Comparison of ENCODE assay signal across 28 cellular contexts in the genomic region with DNA sequence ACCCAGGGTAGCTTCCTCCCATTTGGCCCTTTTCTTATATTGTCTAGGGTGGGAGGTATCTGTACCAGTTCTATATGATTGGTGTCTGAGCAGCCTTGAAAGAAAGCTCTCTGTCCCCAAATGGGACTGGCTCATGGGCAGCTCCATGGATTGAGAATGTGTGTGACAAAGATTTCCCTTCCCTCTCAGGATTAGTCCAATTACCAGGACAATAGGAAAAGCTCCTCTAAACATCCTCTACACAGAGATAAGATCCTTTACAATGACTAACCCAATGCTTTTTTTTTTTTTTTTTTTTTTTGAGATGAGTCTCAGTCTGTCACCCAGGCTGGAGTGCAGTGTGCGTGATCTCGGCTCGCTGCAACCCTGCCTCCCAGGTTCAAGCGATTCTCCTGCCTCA.
"Had no signal": no experiment of that assay in that cellular context is flagged by ENCODE, and none has a peak within 500 bp of the region (broad histone marks: within the 10 kb centered on the region; RNA-seq: fewer than 3 reads in every experiment).

No MANE protein-coding gene starts in this region.

- DNase-seq: hypothalamus; immature natural killer cell; kidney; left colon; left lung; lower lobe of right lung; mammary epithelial cell; mesenchymal stem cell; naive B cell; natural killer cell; nephron progenitor cell; ovary; right lobe of liver; stimulated activated CD4-positive, alpha-beta T cell treated with anti-CD3 and anti-CD28 coated beads, Interleukin-1b, Interleukin-23, amount 100 ng/mL, for 48 hours; stimulated activated CD4-positive, alpha-beta T cell treated with anti-CD3 and anti-CD28 coated beads, Interleukin-2, amount 100 ng/mL, for 48 hours; stimulated activated CD4-positive, alpha-beta T cell treated with anti-CD3 and anti-CD28 coated beads, Interleukin-4, amount 100 ng/mL, for 4 hours; stimulated activated CD8-positive, alpha-beta memory T cell treated with anti-CD3 and anti-CD28 coated beads, Interleukin-4, amount 100 ng/mL, for 48 hours; stimulated activated naive CD4-positive, alpha-beta T cell treated with Interleukin-2 at 50 U/mL for 16 hours; stimulated activated naive CD8-positive, alpha-beta T cell treated with anti-CD3 and anti-CD28 coated beads, Interleukin-15, amount 100 ng/mL, for 72 hours; substantia nigra; uterus had no signal

- H3K4me3 Mint-ChIP-seq: immature natural killer cell; mesothelial cell of epicardium; naive B cell; natural killer cell; nephron progenitor cell; stimulated activated memory B cell treated with anti-CD40 and anti-IgM and Interleukin-4, amounts not matched to agents 10 μg/mL and 1 μg/mL and 100 μg/mL, for 72 hours; stimulated activated naive CD8-positive, alpha-beta T cell treated with anti-CD3 and anti-CD28 coated beads, Interleukin-15, amount 100 ng/mL, for 72 hours; type B pancreatic cell had no signal

- H3K4me3 ChIP-seq: left lung, lower lobe of right lung, ovary, right atrium auricular region, right lobe of liver, smooth muscle cell, tibial nerve, uterus had no signal

- H3K27ac Mint-ChIP-seq: immature natural killer cell; naive B cell; natural killer cell; progenitor cell of endocrine pancreas; stimulated activated memory B cell treated with anti-CD40 and anti-IgM and Interleukin-4, amounts not matched to agents 10 μg/mL and 1 μg/mL and 100 μg/mL, for 72 hours; stimulated activated naive CD8-positive, alpha-beta T cell treated with anti-CD3 and anti-CD28 coated beads, Interleukin-15, amount 100 ng/mL, for 72 hours; type B pancreatic cell had no signal

- H3K4me1 Mint-ChIP-seq: immature natural killer cell; naive B cell; natural killer cell; nephron progenitor cell; stimulated activated memory B cell treated with anti-CD40 and anti-IgM and Interleukin-4, amounts not matched to agents 10 μg/mL and 1 μg/mL and 100 μg/mL, for 72 hours; stimulated activated naive CD8-positive, alpha-beta T cell treated with anti-CD3 and anti-CD28 coated beads, Interleukin-15, amount 100 ng/mL, for 72 hours had no signal

- H3K9me3 ChIP-seq: left lung, lower lobe of right lung, ovary, right atrium auricular region, right lobe of liver, tibial nerve, uterus had no signal

- H3K27me3 Mint-ChIP-seq: naive B cell; progenitor cell of endocrine pancreas; stimulated activated memory B cell treated with anti-CD40 and anti-IgM and Interleukin-4, amounts not matched to agents 10 μg/mL and 1 μg/mL and 100 μg/mL, for 72 hours; stimulated activated naive CD8-positive, alpha-beta T cell treated with anti-CD3 and anti-CD28 coated beads, Interleukin-15, amount 100 ng/mL, for 72 hours; type B pancreatic cell had no signal

- H3K4me1 ChIP-seq: left lung, lower lobe of right lung, right atrium auricular region, right lobe of liver, tibial nerve, uterus had no signal

- H3K27ac ChIP-seq: left lung, lower lobe of right lung, ovary, right atrium auricular region, right lobe of liver, tibial nerve, uterus had no signal

- H3K36me3 Mint-ChIP-seq: immature natural killer cell; mesothelial cell of epicardium; naive B cell; natural killer cell; stimulated activated memory B cell treated with anti-CD40 and anti-IgM and Interleukin-4, amounts not matched to agents 10 μg/mL and 1 μg/mL and 100 μg/mL, for 72 hours; type B pancreatic cell had no signal

- H3K27me3 ChIP-seq: left lung, ovary, right atrium auricular region, right lobe of liver, tibial nerve, uterus had no signal

- H3K4me2 ChIP-seq: smooth muscle cell had no signal

- H3K9me3 Mint-ChIP-seq: nephron progenitor cell; stimulated activated memory B cell treated with anti-CD40 and anti-IgM and Interleukin-4, amounts not matched to agents 10 μg/mL and 1 μg/mL and 100 μg/mL, for 72 hours; stimulated activated naive CD8-positive, alpha-beta T cell treated with anti-CD3 and anti-CD28 coated beads, Interleukin-15, amount 100 ng/mL, for 72 hours; type B pancreatic cell had no signal

- H3K36me3 ChIP-seq: left lung, lower lobe of right lung, ovary, right atrium auricular region, right lobe of liver, tibial nerve, uterus had no signal
